18 cellular contexts compared by ENCODE assay signal in genomic region chr1:30704765-30705509, GRCh38. TPM values are rescaled to one million over a fixed set of nuclear protein-coding genes. Genes with fewer than 3 reads are reported as not detected.
"Had no signal": no experiment of that assay in that cellular context is flagged by ENCODE, and none has a peak within 500 bp of the region (broad histone marks: within the 10 kb centered on the region; RNA-seq: fewer than 3 reads in every experiment).

No MANE protein-coding gene starts in this region.

- H3K27me3 ChIP-seq: colonic mucosa had no signal

- H3K27ac ChIP-seq: colonic mucosa, lower lobe of right lung, thoracic aorta had no signal

- H3K4me3 Mint-ChIP-seq: activated CD8-positive, alpha-beta T cell treated with anti-CD3 and anti-CD28 coated beads, Interleukin-2, amount 10 ng/mL, durations not matched to agents 7 days and 5 days; activated naive CD4-positive, alpha-beta T cell treated with anti-CD3 and anti-CD28 coated beads, Interleukin-2, amount 50 U/mL, for 24 hours; natural killer cell; stimulated activated naive CD8-positive, alpha-beta T cell treated with anti-CD3 and anti-CD28 coated beads, Interleukin-15, Interleukin-2, amounts not matched to agents 100 ng/mL and 50 ng/mL, for 24 hours had no signal

- DNase-seq: activated CD4-positive, alpha-beta T cell treated with anti-CD3 and anti-CD28 coated beads for 48 hours; activated CD8-positive, alpha-beta memory T cell treated with anti-CD3 and anti-CD28 coated beads, Interleukin-2, amount 50 U/mL, for 4 hours; activated CD8-positive, alpha-beta T cell treated with anti-CD3 and anti-CD28 coated beads, Interleukin-2, amount 10 ng/mL, durations not matched to agents 7 days and 5 days; activated effector memory CD4-positive, alpha-beta T cell treated with anti-CD3 and anti-CD28 coated beads, Interleukin-2, amount 50 U/mL, for 16 hours; activated T-cell treated with anti-CD3 and anti-CD28 coated beads, Interleukin-2, amount 50 U/mL, for 48 hours; esophagus squamous epithelium; left cardiac atrium; lower lobe of right lung; mucosa of descending colon; natural killer cell; stimulated activated CD4-positive, alpha-beta T cell treated with anti-CD3 and anti-CD28 coated beads, Interleukin-4, amount 100 ng/mL, for 4 hours; T-helper 2 cell had no signal

- H3K4me1 ChIP-seq: colonic mucosa, lower lobe of right lung had no signal

- H3K4me3 ChIP-seq: colonic mucosa, esophagus squamous epithelium, lower lobe of right lung, mucosa of descending colon, smooth muscle cell, thoracic aorta had no signal

- H3K9me3 ChIP-seq: colonic mucosa, esophagus squamous epithelium, lower lobe of right lung, mucosa of descending colon, thoracic aorta had no signal

- H3K4me2 ChIP-seq: smooth muscle cell had no signal

- H3K27me3 Mint-ChIP-seq: activated naive CD4-positive, alpha-beta T cell treated with anti-CD3 and anti-CD28 coated beads, Interleukin-2, amount 50 U/mL, for 24 hours had no signal

- H3K36me3 ChIP-seq: colonic mucosa, esophagus squamous epithelium, lower lobe of right lung, thoracic aorta had no signal

- H3K9me3 Mint-ChIP-seq: activated naive CD4-positive, alpha-beta T cell treated with anti-CD3 and anti-CD28 coated beads, Interleukin-2, amount 50 U/mL, for 24 hours; natural killer cell; stimulated activated naive CD8-positive, alpha-beta T cell treated with anti-CD3 and anti-CD28 coated beads, Interleukin-15, Interleukin-2, amounts not matched to agents 100 ng/mL and 50 ng/mL, for 24 hours had no signal

- H3K27ac Mint-ChIP-seq: activated CD8-positive, alpha-beta T cell treated with anti-CD3 and anti-CD28 coated beads, Interleukin-2, amount 10 ng/mL, durations not matched to agents 7 days and 5 days; activated naive CD4-positive, alpha-beta T cell treated with anti-CD3 and anti-CD28 coated beads, Interleukin-2, amount 50 U/mL, for 24 hours; natural killer cell; stimulated activated naive CD8-positive, alpha-beta T cell treated with anti-CD3 and anti-CD28 coated beads, Interleukin-15, Interleukin-2, amounts not matched to agents 100 ng/mL and 50 ng/mL, for 24 hours had no signal

- ATAC-seq: activated CD8-positive, alpha-beta T cell treated with anti-CD3 and anti-CD28 coated beads, Interleukin-2, amount 10 ng/mL, durations not matched to agents 7 days and 5 days; lower lobe of right lung; natural killer cell had no signal

- H3K4me1 Mint-ChIP-seq: activated naive CD4-positive, alpha-beta T cell treated with anti-CD3 and anti-CD28 coated beads, Interleukin-2, amount 50 U/mL, for 24 hours had no signal

- H3K36me3 Mint-ChIP-seq: activated naive CD4-positive, alpha-beta T cell treated with anti-CD3 and anti-CD28 coated beads, Interleukin-2, amount 50 U/mL, for 24 hours; natural killer cell had no signal

RNA-seq across cellular contexts. Expression of gene MATN1, which starts 18.4 kb away (rescaled TPM):
- total RNA-seq: activated CD8-positive, alpha-beta T cell treated with anti-CD3 and anti-CD28 coated beads, Interleukin-2, amount 10 ng/mL, durations not matched to agents 7 days and 5 days; colonic mucosa; esophagus squamous epithelium; left cardiac atrium; lower lobe of right lung; right cardiac atrium had no signal
